ENCODE assay signal across 9 cellular contexts in the genomic region with DNA sequence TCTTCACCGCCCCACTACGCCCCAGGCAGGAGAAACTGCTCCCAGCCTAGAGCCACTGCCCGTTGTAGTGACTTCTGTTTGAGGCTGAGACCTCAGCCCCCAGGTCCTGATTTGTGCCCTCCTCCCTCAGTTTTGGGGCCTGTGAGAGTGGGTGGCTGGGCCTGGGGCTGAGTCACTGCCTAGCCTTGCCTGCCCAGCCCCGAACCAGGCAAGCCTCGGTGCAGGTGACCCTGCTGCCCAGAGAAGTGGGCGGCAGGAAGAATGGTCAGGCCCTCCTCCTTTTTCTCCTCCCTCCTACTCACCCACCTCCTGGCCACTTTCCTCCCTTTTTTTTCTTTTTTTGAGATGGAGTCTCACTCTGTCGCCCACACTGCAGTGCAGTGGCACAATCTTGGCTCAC.
DNase-seq lines count a peak whose midpoint lies in the region; TF ChIP-seq lines count a peak whose summit lies in the region.
"Had no signal": no experiment of that assay in that cellular context is flagged by ENCODE, and none has a peak within 500 bp of the region (broad histone marks: within the 10 kb centered on the region; RNA-seq: fewer than 3 reads in every experiment).

No MANE protein-coding gene starts in this region.

- H2BK12ac ChIP-seq in neuronal stem cell (ENCODE audit: low read length), result peak overlapping the region; percentile 99

- H3K27ac ChIP-seq in BLaER1 treated with 17β-estradiol and CSF1 and Interleukin-3, amounts not matched to agents 10 nM and 100 nM, result peak overlapping the region in 9 of 11 experiments; percentile 41 to 84 (median 72); a peak in 13 of 22 replicates
- peak overlapping the region; percentile 97 for H3K27ac ChIP-seq in colonic mucosa
- H3K27ac ChIP-seq in neuronal stem cell (replicated peaks; ENCODE audit: low read length), result no peak overlapping the region
- no peak overlapping the region for H3K27ac ChIP-seq in brain microvascular endothelial cell

- peak overlapping the region; percentile 93 for H2BK15ac ChIP-seq in neuronal stem cell (ENCODE audit: low read length)

- TF ChIP-seq CTCF in colonic mucosa (IDR thresholded peaks at IDR 0.05) (no peak), brain microvascular endothelial cell (IDR thresholded peaks at IDR 0.05; ENCODE audit: low read depth, low read length, missing control alignments) (no peak)

- intact Hi-C loops in colonic mucosa (cut with DNase I), result no loop called here

- no peaks in the 10 kb centered on the region for H3K27me3 ChIP-seq in BLaER1 treated with 17β-estradiol and CSF1 and Interleukin-3, amounts not matched to agents 10 nM and 100 nM
- H3K27me3 ChIP-seq in colonic mucosa (no peaks in the 10 kb centered on the region), neuronal stem cell (ENCODE audit: control insufficient read depth in 3 of 3, insufficient read depth in 3 of 3, low read depth in 1 of 3, low read length in 3 of 3) (no peaks in the 10 kb centered on the region), brain microvascular endothelial cell (replicated peaks) (no peaks in the 10 kb centered on the region)

- H3K4me1 Mint-ChIP-seq in IgD-negative memory B cell, result peaks cover 25 to 44% (median 36%) of the 10 kb centered on the region in 3 donors

- in situ Hi-C loops in brain microvascular endothelial cell (cut with HindIII; ENCODE audit: low pct_ligation_motif_present, low sequenced_read_pairs), result no loop called here

- H3K4ac ChIP-seq in neuronal stem cell (ENCODE audit: low read length), result no peak overlapping the region

- no peak overlapping the region for H2BK120ac ChIP-seq in neuronal stem cell (ENCODE audit: low read depth, low read length)

- peak overlapping the region; percentile 44 to 97 (median 90) for H3K27ac Mint-ChIP-seq in IgD-negative memory B cell

- peak overlapping the region; percentile 72 for H3K18ac ChIP-seq in neuronal stem cell (ENCODE audit: low read length)

- no CpG with 5 or more reads among the region's 7 CpGs for WGBS in neuronal stem cell (ENCODE audit: extremely low coverage in 2 of 2, insufficient read length in 2 of 2, insufficient replicate concordance in 1 of 2), 2 donors

- H3K4me3 ChIP-seq in BLaER1 treated with 17β-estradiol and CSF1 and Interleukin-3, amounts not matched to agents 10 nM and 100 nM, result no peak overlapping the region
- H3K4me3 ChIP-seq in colonic mucosa (no peak overlapping the region), neuronal stem cell (ENCODE audit: low read length in 2 of 2) (no peak overlapping the region), brain microvascular endothelial cell (ENCODE audit: low read depth, low read length) (no peak overlapping the region)

- H2BK5ac ChIP-seq in neuronal stem cell (ENCODE audit: low read length), result no peak overlapping the region

- H4K91ac ChIP-seq in neuronal stem cell (ENCODE audit: low read depth, low read length, poor library complexity), result peak overlapping the region; percentile 46

- H3K4me2 ChIP-seq in BLaER1 treated with 17β-estradiol and CSF1 and Interleukin-3, amounts not matched to agents 10 nM and 100 nM, result peak overlapping the region; percentile 58 to 89 (median 77)
- H3K4me2 ChIP-seq in neuronal stem cell (ENCODE audit: insufficient read depth, low read length, poor library complexity, severe bottlenecking), result no peak overlapping the region

- H4K20me1 ChIP-seq in BLaER1 treated with 17β-estradiol and CSF1 and Interleukin-3, amounts not matched to agents 10 nM and 100 nM, result peaks cover 0 to 26% (median 0%) of the 10 kb centered on the region in 11 experiments; a peak in 3 of 22 replicates

- H4K8ac ChIP-seq in neuronal stem cell (ENCODE audit: low read depth, low read length), result no peak overlapping the region

- no peaks in the 10 kb centered on the region for H3K9me3 Mint-ChIP-seq in IgD-negative memory B cell

- no peaks in the 10 kb centered on the region for H3K27me3 Mint-ChIP-seq in IgD-negative memory B cell

- peak overlapping the region; percentile 46 for H2AFZ ChIP-seq in neuronal stem cell (ENCODE audit: low read length)

- DNase-seq in colonic mucosa (no peak), neuronal stem cell (ENCODE audit: low spot score) (no peak), NCI-H1417 (lab: John Stamatoyannopoulos, UW) (no peak), activated gamma-delta T cell (lab: John Stamatoyannopoulos, UW) (no peak), activated gamma-delta T cell treated with Interleukin-2 at 50 U/mL for 16 hours (no peak), brain microvascular endothelial cell (no peak)
- DNase-seq: NCI-H526 treated with DMSO at 0.1 percent for 48 hours had no signal

- H2AK5ac ChIP-seq in neuronal stem cell (ENCODE audit: low read depth, low read length), result peak overlapping the region; percentile 73

- no peaks in the 10 kb centered on the region for H3K36me3 ChIP-seq in BLaER1 treated with 17β-estradiol and CSF1 and Interleukin-3, amounts not matched to agents 10 nM and 100 nM
- no peaks in the 10 kb centered on the region for H3K36me3 ChIP-seq in colonic mucosa
- H3K36me3 ChIP-seq in neuronal stem cell (replicated peaks in 1 of 2; ENCODE audit: control insufficient read depth in 2 of 2, insufficient read depth in 2 of 2, low read length in 2 of 2), result no peaks in the 10 kb centered on the region
- no peaks in the 10 kb centered on the region for H3K36me3 ChIP-seq in brain microvascular endothelial cell (replicated peaks)

- peak overlapping the region in 9 of 11 experiments; percentile 3 to 73 (median 58); a peak in 8 of 22 replicates for H3K9ac ChIP-seq in BLaER1 treated with 17β-estradiol and CSF1 and Interleukin-3, amounts not matched to agents 10 nM and 100 nM
- H3K9ac ChIP-seq in colonic mucosa (ENCODE audit: low read depth in 2 of 2, low read length in 2 of 2), result peak overlapping the region; percentile 51 to 89
- H3K9ac ChIP-seq in neuronal stem cell (ENCODE audit: low read depth, low read length, poor library complexity), result no peak overlapping the region

- no peaks in the 10 kb centered on the region for H3K9me3 ChIP-seq in BLaER1 treated with 17β-estradiol and CSF1 and Interleukin-3, amounts not matched to agents 10 nM and 100 nM (replicated peaks in 1 of 11)
- H3K9me3 ChIP-seq in colonic mucosa (no peaks in the 10 kb centered on the region), neuronal stem cell (replicated peaks in 1 of 2; ENCODE audit: control insufficient read depth in 2 of 2, insufficient read depth in 1 of 2, low read depth in 1 of 2, low read length in 2 of 2) (no peaks in the 10 kb centered on the region)

- no peaks in the 10 kb centered on the region for H3K36me3 Mint-ChIP-seq in IgD-negative memory B cell

- H3K4me1 ChIP-seq in BLaER1 treated with 17β-estradiol and CSF1 and Interleukin-3, amounts not matched to agents 10 nM and 100 nM, result peaks cover 74 to 100% (median 88%) of the 10 kb centered on the region in 10 experiments
- peaks cover 33% of the 10 kb centered on the region for H3K4me1 ChIP-seq in colonic mucosa
- H3K4me1 ChIP-seq in neuronal stem cell (ENCODE audit: control insufficient read depth in 2 of 2, insufficient read depth in 1 of 2, low read depth in 1 of 2, low read length in 2 of 2), result peaks cover 13 to 14% of the 10 kb centered on the region in 2 donors

- no peaks in the 10 kb centered on the region for H3K79me1 ChIP-seq in neuronal stem cell (ENCODE audit: low read depth, low read length)

- H3K4me3 Mint-ChIP-seq in IgD-negative memory B cell, result peak overlapping the region in 1 of 4 donors; percentile 9

- H3K23ac ChIP-seq in neuronal stem cell (ENCODE audit: low read depth, low read length, poor library complexity), result no peak overlapping the region

- H3K14ac ChIP-seq in neuronal stem cell (ENCODE audit: low read length), result peak overlapping the region; percentile 85

Comparison
In these comparisons a context has a peak if more than half of its experiments do, and no peak if none do; other contexts are left out.
1. H3K27ac ChIP-seq: peak in BLaER1 treated with 17β-estradiol and CSF1 and Interleukin-3, amounts not matched to agents 10 nM and 100 nM (9 of 11) and colonic mucosa (single experiment); none in neuronal stem cell (single experiment) and brain microvascular endothelial cell (single experiment).